Comparison of ENCODE assay signal across 8 cellular contexts in genomic region chr17:2397247-2398171, GRCh38. TPM values are rescaled to one million over a fixed set of nuclear protein-coding genes. Genes with fewer than 3 reads are reported as not detected.
A peak's percentile ranks its signal among the peaks of the same experiment; 100 is the strongest.
DNase-seq lines count a peak whose midpoint lies in the region; ATAC-seq and TF ChIP-seq lines count a peak whose summit lies in the region.

No MANE protein-coding gene starts in this region.

- POLR2A ChIA-PET in GM10248 (lab: Yijun Ruan, JAX): no interaction called here

- no peaks in the 10 kb centered on the region for H3K27me3 Mint-ChIP-seq in T-helper 1 cell treated with Interleukin-12 subunit alpha and Interleukin-12 subunit beta and Interleukin-4 antibody, amounts not matched to agents 30 μg/mL and 1 μg/mL, for 36 hours (ENCODE audit: low read depth)

- peaks cover 49% of the 10 kb centered on the region for H3K4me1 ChIP-seq in adipocyte (ENCODE audit: control insufficient read depth, insufficient read depth, low read length)

- ATAC-seq in GM21619 (IDR thresholded peaks at IDR 0.05; ENCODE audit: unreplicated experiment) (no peak), HG02840 (IDR thresholded peaks at IDR 0.05; ENCODE audit: low FRiP score, unreplicated experiment) (no peak)

- H3K27me3 ChIP-seq in adipocyte (replicated peaks; ENCODE audit: control insufficient read depth, insufficient read depth, low read length) (no peaks in the 10 kb centered on the region), layer of hippocampus (ENCODE audit: control insufficient read depth, insufficient read depth, low read length) (no peaks in the 10 kb centered on the region)

- CTCF ChIA-PET in GM10248 (lab: Yijun Ruan, JAX): interaction anchor here (1.8 to 11.6 kb wide), 2 partner anchors 15 to 19 kb away, joined by 7 to 75 read pairs; no protein-coding TSS in a partner anchor

- no peak for TF ChIP-seq CTCF in GM10248 (IDR thresholded peaks at IDR 0.05; ENCODE audit: control extremely low read depth, extremely low read depth, low read depth, missing control alignments)

- H3K27ac ChIP-seq in layer of hippocampus (ENCODE audit: low read depth, low read length) (peak overlapping the region; percentile 85), temporal lobe (ENCODE audit: low read depth, low read length) (peak overlapping the region; percentile 97)

- H3K27ac Mint-ChIP-seq in T-helper 1 cell treated with Interleukin-12 subunit alpha and Interleukin-12 subunit beta and Interleukin-4 antibody, amounts not matched to agents 30 μg/mL and 1 μg/mL, for 36 hours: peak overlapping the region; percentile 77

- peak overlapping the region; percentile 66 for H3K4me3 Mint-ChIP-seq in T-helper 1 cell treated with Interleukin-12 subunit alpha and Interleukin-12 subunit beta and Interleukin-4 antibody, amounts not matched to agents 30 μg/mL and 1 μg/mL, for 36 hours

- no peaks in the 10 kb centered on the region for H3K9me3 ChIP-seq in adipocyte (ENCODE audit: control insufficient read depth, low read length)

- H3K9me3 Mint-ChIP-seq in T-helper 1 cell treated with Interleukin-12 subunit alpha and Interleukin-12 subunit beta and Interleukin-4 antibody, amounts not matched to agents 30 μg/mL and 1 μg/mL, for 36 hours: no peaks in the 10 kb centered on the region

- no peak for DNase-seq in T-helper 1 cell
- no peak for DNase-seq in adipocyte (ENCODE audit: low read depth)
- DNase-seq in GM10248 (ENCODE audit: extremely low spot score): no peak

- H3K4me1 Mint-ChIP-seq in T-helper 1 cell treated with Interleukin-12 subunit alpha and Interleukin-12 subunit beta and Interleukin-4 antibody, amounts not matched to agents 30 μg/mL and 1 μg/mL, for 36 hours (ENCODE audit: low read depth): peaks cover 28% of the 10 kb centered on the region

- peak overlapping the region; percentile 97 for H3K4me3 ChIP-seq in adipocyte (ENCODE audit: low read length)

- H3K9ac ChIP-seq in adipocyte (ENCODE audit: low read length): peak overlapping the region; percentile 88

- H3K36me3 Mint-ChIP-seq in T-helper 1 cell treated with Interleukin-12 subunit alpha and Interleukin-12 subunit beta and Interleukin-4 antibody, amounts not matched to agents 30 μg/mL and 1 μg/mL, for 36 hours (ENCODE audit: low read depth): peaks cover 2% of the 10 kb centered on the region

- no peaks in the 10 kb centered on the region for H3K36me3 ChIP-seq in adipocyte (ENCODE audit: control insufficient read depth, insufficient read depth, low read length, severe bottlenecking)

RNA-seq across cellular contexts. Expression of gene MNT, which starts 3.4 kb away (rescaled TPM):
- 10.6 TPM for total RNA-seq in temporal lobe
